In genomic region chr16:88432174-88432573, GRCh38 we compare ENCODE assay signal across 18 cellular contexts. TPM values are rescaled to one million over a fixed set of nuclear protein-coding genes. Genes with fewer than 3 reads are reported as not detected.
DNase-seq lines count a peak whose midpoint lies in the region; ATAC-seq and TF ChIP-seq lines count a peak whose summit lies in the region.
"Had no signal": no experiment of that assay in that cellular context is flagged by ENCODE, and none has a peak within 500 bp of the region (broad histone marks: within the 10 kb centered on the region; RNA-seq: fewer than 3 reads in every experiment).

No MANE protein-coding gene starts in this region.

- DNase-seq in CD14-positive monocyte (ENCODE audit: low spot score) (no peak), H7 (peak; percentile 62), natural killer cell (no peak), NCI-H2227 treated with DMSO at 0.1 percent for 48 hours (lab: John Stamatoyannopoulos, UW) (no peak), HT-29 (ENCODE audit: low spot score) (no peak), NCI-H82 treated with DMSO at 0.1 percent for 48 hours (lab: John Stamatoyannopoulos, UW; ENCODE audit: unreplicated experiment) (no peak)
- no peak for DNase-seq in activated naive CD8-positive, alpha-beta T cell treated with anti-CD3 and anti-CD28 coated beads for 36 hours
- DNase-seq in activated CD4-positive, CD25-positive, alpha-beta regulatory T cell (lab: John Stamatoyannopoulos, UW) = no peak
- DNase-seq: C1 segment of cervical spinal cord, Calu3, DMS79 treated with DMSO at 0.1 percent for 48 hours, HCEC 1CT, NCI-H1048, NCI-H2107, NCI-H345, PC-9 had no signal

- H3K36me3 ChIP-seq in H7 (replicated peaks; ENCODE audit: control insufficient read depth, insufficient read depth, low read length) = no peaks in the 10 kb centered on the region

- H3K27me3 ChIP-seq in H7 (ENCODE audit: control insufficient read depth, insufficient read depth, low read length) = no peaks in the 10 kb centered on the region

- H3K4me3 ChIP-seq in H7 (ENCODE audit: insufficient read depth, low read depth, low read length) = no peak overlapping the region
- H3K4me3 ChIP-seq: K562, PC-9 had no signal

- H3K4me3 Mint-ChIP-seq in CD14-positive monocyte = peak overlapping the region; percentile 6 to 81
- peak overlapping the region; percentile 71 for H3K4me3 Mint-ChIP-seq in activated naive CD8-positive, alpha-beta T cell treated with anti-CD3 and anti-CD28 coated beads for 36 hours
- peak overlapping the region; percentile 73 for H3K4me3 Mint-ChIP-seq in natural killer cell

- peaks cover 0 to 6% (median 0%) of the 10 kb centered on the region in 7 donors for H3K9me3 Mint-ChIP-seq in CD14-positive monocyte
- no peaks in the 10 kb centered on the region for H3K9me3 Mint-ChIP-seq in activated naive CD8-positive, alpha-beta T cell treated with anti-CD3 and anti-CD28 coated beads for 36 hours
- no peaks in the 10 kb centered on the region for H3K9me3 Mint-ChIP-seq in natural killer cell

- H3K36me3 Mint-ChIP-seq in CD14-positive monocyte (peaks cover 0 to 1% of the 10 kb centered on the region in 2 donors), natural killer cell (no peaks in the 10 kb centered on the region)
- no peaks in the 10 kb centered on the region for H3K36me3 Mint-ChIP-seq in activated naive CD8-positive, alpha-beta T cell treated with anti-CD3 and anti-CD28 coated beads for 36 hours

- peaks cover 14% of the 10 kb centered on the region for H3K4me1 Mint-ChIP-seq in CD14-positive monocyte
- H3K4me1 Mint-ChIP-seq in activated naive CD8-positive, alpha-beta T cell treated with anti-CD3 and anti-CD28 coated beads for 36 hours = peaks cover 7% of the 10 kb centered on the region
- H3K4me1 Mint-ChIP-seq in natural killer cell = peaks cover 0 to 18% of the 10 kb centered on the region in 2 donors

- TF ChIP-seq CTCF in CD14-positive monocyte (IDR thresholded peaks at IDR 0.05) = no peak
- no peak for TF ChIP-seq CTCF in natural killer cell (IDR thresholded peaks at IDR 0.05)

- no peak for ATAC-seq in natural killer cell
- ATAC-seq: K562 had no signal

- H3K27ac Mint-ChIP-seq in CD14-positive monocyte = peak overlapping the region in 1 of 7 donors; percentile 24
- H3K27ac Mint-ChIP-seq in activated naive CD8-positive, alpha-beta T cell treated with anti-CD3 and anti-CD28 coated beads for 36 hours = no peak overlapping the region
- peak overlapping the region in 1 of 2 donors; percentile 80 for H3K27ac Mint-ChIP-seq in natural killer cell

- H3K27me3 Mint-ChIP-seq in CD14-positive monocyte (ENCODE audit: low read depth in 3 of 3) = peaks cover 11 to 54% (median 22%) of the 10 kb centered on the region in 3 donors
- no peaks in the 10 kb centered on the region for H3K27me3 Mint-ChIP-seq in activated naive CD8-positive, alpha-beta T cell treated with anti-CD3 and anti-CD28 coated beads for 36 hours
- H3K27me3 Mint-ChIP-seq in natural killer cell (ENCODE audit: low read depth in 2 of 2) = no peaks in the 10 kb centered on the region

- intact Hi-C loops in CD14-positive monocyte (cut with micrococcal nuclease) (loop anchor here in 1 of 2 donors (10.0 kb wide), 1 partner anchor 497 kb away; the partner anchor contains the start of gene CA5A), natural killer cell (cut with micrococcal nuclease) (no loop called here)

RNA-seq across cellular contexts. Expression of gene ZFPM1, which starts 20.9 kb away (rescaled TPM):
- under 1 TPM; 0.04 to 0.12 TPM for polyA plus RNA-seq in CD14-positive monocyte
- total RNA-seq in H7 (2014; rRNA removed; shearing (Covaris generic)) = 1.1 and 1.7 TPM in 2 replicates
- 1 to 10 TPM; 6.7 to 6.9 TPM for total RNA-seq in activated naive CD8-positive, alpha-beta T cell treated with anti-CD3 and anti-CD28 coated beads for 36 hours
- 10 to 100 TPM; 56.3 to 71.0 (median 64.6) TPM for total RNA-seq in natural killer cell
- total RNA-seq in HT-29 (2014; rRNA removed; shearing (Covaris generic)) = 9.2 and 15.3 TPM in 2 replicates

RNA-seq across cellular contexts. Expression of gene ZNF469, which starts 49.4 kb away (rescaled TPM):
- under 1 TPM; 0.02 to 0.10 TPM for polyA plus RNA-seq in CD14-positive monocyte
- total RNA-seq in H7 (2014; rRNA removed; shearing (Covaris generic)) = 0.28 and 0.44 TPM in 2 replicates
- total RNA-seq in activated naive CD8-positive, alpha-beta T cell treated with anti-CD3 and anti-CD28 coated beads for 36 hours = 1 to 10 TPM; 1.2 to 1.3 TPM
- 1 to 10 TPM; 4.5 to 5.8 (median 4.9) TPM for total RNA-seq in natural killer cell
- 0.29 and 0.33 TPM in 2 replicates for total RNA-seq in HT-29 (2014; rRNA removed; shearing (Covaris generic))
- total RNA-seq: SK-MEL-5 had no signal
